Comparison of ENCODE assay signal across 27 cellular contexts in the genomic region with DNA sequence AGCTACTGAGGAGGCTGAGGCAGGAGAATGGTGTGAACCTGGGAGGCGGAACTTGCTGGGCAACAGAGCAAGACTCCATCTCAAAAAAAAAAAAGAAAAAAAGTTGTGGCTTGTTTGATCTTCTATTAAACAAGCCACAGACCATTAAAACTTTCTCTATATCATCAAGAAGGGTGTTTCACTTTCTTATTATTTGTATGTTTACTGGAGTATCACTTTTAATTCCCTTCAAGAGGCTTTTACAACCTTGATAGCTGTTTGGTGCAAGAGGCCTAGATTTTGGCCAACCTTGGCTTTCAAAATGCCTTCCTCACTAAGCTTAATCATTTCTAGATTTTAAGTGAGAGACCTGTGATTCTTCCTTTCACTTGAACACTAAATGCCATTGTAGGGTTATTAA.
"Had no signal": no experiment of that assay in that cellular context is flagged by ENCODE, and none has a peak within 500 bp of the region (broad histone marks: within the 10 kb centered on the region; RNA-seq: fewer than 3 reads in every experiment).

No MANE protein-coding gene starts in this region.

- H3K9me3 ChIP-seq: neutrophil, pancreas, prostate gland, right lobe of liver, sigmoid colon, thoracic aorta, thyroid gland, upper lobe of left lung, vagina had no signal

- ATAC-seq: natural killer cell; pancreas; right cardiac atrium; right lobe of liver; stimulated activated effector memory CD8-positive, alpha-beta T cell treated with anti-CD3 and anti-CD28 coated beads, Interleukin-12 subunit alpha, Interleukin-12 subunit beta, amount 100 ng/mL, for 72 hours; stimulated activated naive B cell treated with anti-CD40 and anti-IgM and Interleukin-4, amounts not matched to agents 10 μg/mL and 1 μg/mL and 100 μg/mL, for 72 hours had no signal

- H3K36me3 Mint-ChIP-seq: natural killer cell; stimulated activated effector memory CD8-positive, alpha-beta T cell treated with anti-CD3 and anti-CD28 coated beads, Interleukin-12 subunit alpha, Interleukin-12 subunit beta, amount 100 ng/mL, for 72 hours; stimulated activated naive B cell treated with anti-CD40 and anti-IgM and Interleukin-4, amounts not matched to agents 10 μg/mL and 1 μg/mL and 100 μg/mL, for 72 hours had no signal

- H3K4me1 Mint-ChIP-seq: natural killer cell; stimulated activated effector memory CD8-positive, alpha-beta T cell treated with anti-CD3 and anti-CD28 coated beads, Interleukin-12 subunit alpha, Interleukin-12 subunit beta, amount 100 ng/mL, for 72 hours; stimulated activated naive B cell treated with anti-CD40 and anti-IgM and Interleukin-4, amounts not matched to agents 10 μg/mL and 1 μg/mL and 100 μg/mL, for 72 hours had no signal

- H3K27ac Mint-ChIP-seq: natural killer cell; nephron; stimulated activated effector memory CD8-positive, alpha-beta T cell treated with anti-CD3 and anti-CD28 coated beads, Interleukin-12 subunit alpha, Interleukin-12 subunit beta, amount 100 ng/mL, for 72 hours; stimulated activated naive B cell treated with anti-CD40 and anti-IgM and Interleukin-4, amounts not matched to agents 10 μg/mL and 1 μg/mL and 100 μg/mL, for 72 hours; stimulated activated naive CD8-positive, alpha-beta T cell treated with anti-CD3 and anti-CD28 coated beads, Interleukin-15, Interleukin-2, amounts not matched to agents 100 ng/mL and 50 ng/mL, for 24 hours had no signal

- DNase-seq: natural killer cell; nucleus accumbens; pancreas; retina; right cardiac atrium; right lobe of liver; sigmoid colon; small intestine; stimulated activated CD4-positive, alpha-beta T cell treated with anti-CD3 and anti-CD28 coated beads, Interleukin-15, amount 100 ng/mL, for 24 hours; stimulated activated CD4-positive, alpha-beta T cell treated with anti-CD3 and anti-CD28 coated beads, Interleukin-2, amount 100 ng/mL, for 24 hours; stimulated activated CD4-positive, alpha-beta T cell treated with anti-CD3 and anti-CD28 coated beads, Interleukin-2, amount 100 ng/mL, for 48 hours; stimulated activated CD4-positive, alpha-beta T cell treated with anti-CD3 and anti-CD28 coated beads, Interleukin-4, amount 100 ng/mL, for 24 hours; stimulated activated naive B cell treated with anti-CD40 and anti-IgM and Interleukin-4, amounts not matched to agents 10 μg/mL and 1 μg/mL and 100 μg/mL, for 72 hours; stimulated activated naive CD4-positive, alpha-beta T cell treated with Interleukin-2 at 50 U/mL for 16 hours; stomach; thyroid gland; trophoblast cell; upper lobe of left lung had no signal

- H3K27me3 ChIP-seq: neutrophil, pancreas, right lobe of liver, sigmoid colon, stomach, thyroid gland, tibial nerve, upper lobe of left lung, vagina had no signal

- H3K9me3 Mint-ChIP-seq: stimulated activated effector memory CD8-positive, alpha-beta T cell treated with anti-CD3 and anti-CD28 coated beads, Interleukin-12 subunit alpha, Interleukin-12 subunit beta, amount 100 ng/mL, for 72 hours; stimulated activated naive B cell treated with anti-CD40 and anti-IgM and Interleukin-4, amounts not matched to agents 10 μg/mL and 1 μg/mL and 100 μg/mL, for 72 hours; stimulated activated naive CD8-positive, alpha-beta T cell treated with anti-CD3 and anti-CD28 coated beads, Interleukin-15, Interleukin-2, amounts not matched to agents 100 ng/mL and 50 ng/mL, for 24 hours had no signal

- H3K27ac ChIP-seq: neutrophil, pancreas, prostate gland, right lobe of liver, sigmoid colon, stomach, thoracic aorta, thyroid gland, tibial nerve, upper lobe of left lung, vagina had no signal

- H3K36me3 ChIP-seq: neutrophil, pancreas, prostate gland, right lobe of liver, sigmoid colon, stomach, thoracic aorta, thyroid gland, tibial nerve, upper lobe of left lung, vagina had no signal

- H3K4me1 ChIP-seq: pancreas, prostate gland, right lobe of liver, sigmoid colon, stomach, thyroid gland, tibial nerve, upper lobe of left lung, vagina had no signal

- H3K4me3 Mint-ChIP-seq: natural killer cell; nephron; neural crest cell; stimulated activated effector memory CD8-positive, alpha-beta T cell treated with anti-CD3 and anti-CD28 coated beads, Interleukin-12 subunit alpha, Interleukin-12 subunit beta, amount 100 ng/mL, for 72 hours; stimulated activated naive B cell treated with anti-CD40 and anti-IgM and Interleukin-4, amounts not matched to agents 10 μg/mL and 1 μg/mL and 100 μg/mL, for 72 hours; stimulated activated naive CD8-positive, alpha-beta T cell treated with anti-CD3 and anti-CD28 coated beads, Interleukin-15, Interleukin-2, amounts not matched to agents 100 ng/mL and 50 ng/mL, for 24 hours had no signal

- H3K27me3 Mint-ChIP-seq: stimulated activated naive CD8-positive, alpha-beta T cell treated with anti-CD3 and anti-CD28 coated beads, Interleukin-15, Interleukin-2, amounts not matched to agents 100 ng/mL and 50 ng/mL, for 24 hours had no signal

- H3K4me3 ChIP-seq: pancreas, prostate gland, right lobe of liver, sigmoid colon, stomach, thoracic aorta, thyroid gland, tibial nerve, upper lobe of left lung, vagina had no signal
